ENCODE assay signal across 8 cellular contexts in the genomic region with DNA sequence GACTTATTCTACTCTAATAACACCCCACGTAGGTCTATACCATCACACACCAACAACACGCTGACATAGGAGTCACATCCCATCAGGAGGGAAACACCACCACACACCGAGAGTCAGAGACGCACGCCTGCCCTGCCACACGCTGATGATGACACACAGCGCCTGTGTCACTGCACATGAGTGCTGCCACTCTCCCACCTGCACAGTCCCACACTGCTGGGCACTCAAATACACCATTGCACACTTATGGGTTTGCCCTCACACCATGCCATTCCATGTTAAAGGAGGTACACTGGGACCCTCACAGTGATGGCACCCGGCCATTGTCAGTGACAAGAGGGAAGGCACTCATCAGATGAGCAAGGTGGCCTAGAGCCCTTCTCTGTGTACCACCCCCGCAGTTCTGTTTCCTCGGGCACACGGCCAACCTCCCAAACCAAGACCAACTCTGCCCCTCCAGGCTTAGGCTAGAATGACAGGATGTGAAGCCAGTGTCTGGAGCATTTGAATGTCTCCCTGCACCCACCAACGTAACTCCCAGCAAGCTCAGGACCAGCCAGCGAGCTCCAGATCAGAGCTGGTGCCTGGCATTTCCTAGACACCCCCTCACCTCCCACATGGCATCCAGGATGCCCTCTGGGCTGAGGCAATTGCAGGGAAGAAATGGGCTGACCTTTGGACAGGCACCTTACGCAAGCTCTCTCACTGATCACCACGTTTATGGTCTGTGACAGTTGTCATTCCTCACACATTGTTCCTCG. TPM values are rescaled to one million over a fixed set of nuclear protein-coding genes. Genes with fewer than 3 reads are reported as not detected.
DNase-seq lines count a peak whose midpoint lies in the region; ATAC-seq and TF ChIP-seq lines count a peak whose summit lies in the region.

No MANE protein-coding gene starts in this region.

- no peak overlapping the region for H3K9ac ChIP-seq in liver (ENCODE audit: low read depth in 1 of 2, low read length in 2 of 2)

- no peaks in the 10 kb centered on the region for H3K36me3 ChIP-seq in liver (ENCODE audit: control insufficient read depth in 4 of 4, insufficient read depth in 3 of 4, low read depth in 1 of 4, low read length in 3 of 4)
- no peaks in the 10 kb centered on the region for H3K36me3 ChIP-seq in esophagus muscularis mucosa

- no peak overlapping the region for H3K27ac ChIP-seq in liver (ENCODE audit: low read depth in 1 of 2, low read length in 2 of 2)
- H3K27ac ChIP-seq in esophagus muscularis mucosa (replicated peaks in 1 of 4): no peak overlapping the region

- ATAC-seq in HG02759 (IDR thresholded peaks at IDR 0.05; ENCODE audit: unreplicated experiment) (no peak), HG02678 (IDR thresholded peaks at IDR 0.05; ENCODE audit: unreplicated experiment) (no peak)

- TF ChIP-seq EP300 in esophagus muscularis mucosa (IDR thresholded peaks at IDR 0.05): no peak

- H3K4me3 ChIP-seq in liver (ENCODE audit: low read depth in 1 of 3, low read length in 3 of 3): no peak overlapping the region
- no peak overlapping the region for H3K4me3 ChIP-seq in esophagus muscularis mucosa

- 52% methylated on average over 16 of the region's 16 CpGs for WGBS in liver
- 60% methylated on average over 14 of the region's 16 CpGs for WGBS in esophagus muscularis mucosa

- TF ChIP-seq CTCF in liver (IDR thresholded peaks at IDR 0.05; ENCODE audit: low read depth, low read length, missing input control) (no peak), esophagus muscularis mucosa (IDR thresholded peaks at IDR 0.05) (no peak)

- intact Hi-C loops in esophagus muscularis mucosa (cut with DNase I): no loop called here

- TF ChIP-seq POLR2A in esophagus muscularis mucosa (IDR thresholded peaks at IDR 0.05; ENCODE audit: low read depth): no peak

- peak; percentile 64 for DNase-seq in Daoy (ENCODE audit: low read depth)
- peak; percentile 34 for DNase-seq in HT-29 (ENCODE audit: low spot score)
- peak; percentile 60 for DNase-seq in RKO (ENCODE audit: low spot score)
- no peak for DNase-seq in DMS114 treated with DMSO at 0.1 percent for 48 hours (lab: John Stamatoyannopoulos, UW; ENCODE audit: unreplicated experiment)
- DNase-seq in esophagus muscularis mucosa (ENCODE audit: extremely low spot score): no peak

- H3K9me3 ChIP-seq in liver (ENCODE audit: control insufficient read depth in 4 of 4, low read length in 3 of 4): no peaks in the 10 kb centered on the region
- no peaks in the 10 kb centered on the region for H3K9me3 ChIP-seq in esophagus muscularis mucosa

- peaks cover 7 to 15% (median 8%) of the 10 kb centered on the region in 4 donors for H3K4me1 ChIP-seq in liver (ENCODE audit: control insufficient read depth in 4 of 4, insufficient read depth in 4 of 4, low read length in 3 of 4)
- H3K4me1 ChIP-seq in esophagus muscularis mucosa: peaks cover 4 to 16% (median 14%) of the 10 kb centered on the region in 4 donors

- peak in 1 of 2 donors; percentile 67 for TF ChIP-seq RAD21 in liver (IDR thresholded peaks at IDR 0.05)

- H3K27me3 ChIP-seq in liver (ENCODE audit: control insufficient read depth in 4 of 4, insufficient read depth in 4 of 4, low read length in 3 of 4) (peaks cover 0 to 3% (median 1%) of the 10 kb centered on the region in 4 donors), esophagus muscularis mucosa (peaks cover 0 to 79% (median 12%) of the 10 kb centered on the region in 4 donors)

TF ChIP-seq in liver, 16 proteins besides CTCF, POLR2A, EP300 and RAD21:
- TF ChIP-seq RXRA (IDR thresholded peaks at IDR 0.05) (peak; percentile 52 to 97), FOXA1 (IDR thresholded peaks at IDR 0.05) (peak; percentile 44), HNF4A (conservative IDR thresholded peaks at IDR 0.05) (peak; percentile 94 to 99), NR2F2 (IDR thresholded peaks at IDR 0.05) (no peak), TAF1 (conservative IDR thresholded peaks at IDR 0.05) (no peak), SP1 (IDR thresholded peaks at IDR 0.05) (peak; percentile 66), GABPA (IDR thresholded peaks at IDR 0.05 in 1 of 2, conservative IDR thresholded peaks at IDR 0.05 in 1 of 2) (peak in 1 of 2 donors; percentile 40), EGR1 (IDR thresholded peaks at IDR 0.05; ENCODE audit: low read depth in 2 of 2) (peak in 1 of 2 donors; percentile 94), JUND (IDR thresholded peaks at IDR 0.05) (peak in 1 of 2 donors; percentile 70), FOXA2 (IDR thresholded peaks at IDR 0.05) (peak; percentile 74), YY1 (IDR thresholded peaks at IDR 0.05) (peak; percentile 88), HNF4G (IDR thresholded peaks at IDR 0.05) (peak; percentile 88)
- TF ChIP-seq, protein P1, sequence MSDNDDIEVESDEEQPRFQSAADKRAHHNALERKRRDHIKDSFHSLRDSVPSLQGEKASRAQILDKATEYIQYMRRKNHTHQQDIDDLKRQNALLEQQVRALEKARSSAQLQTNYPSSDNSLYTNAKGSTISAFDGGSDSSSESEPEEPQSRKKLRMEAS (IDR thresholded peaks at IDR 0.05): peak; percentile 93
- TF ChIP-seq, protein P2, sequence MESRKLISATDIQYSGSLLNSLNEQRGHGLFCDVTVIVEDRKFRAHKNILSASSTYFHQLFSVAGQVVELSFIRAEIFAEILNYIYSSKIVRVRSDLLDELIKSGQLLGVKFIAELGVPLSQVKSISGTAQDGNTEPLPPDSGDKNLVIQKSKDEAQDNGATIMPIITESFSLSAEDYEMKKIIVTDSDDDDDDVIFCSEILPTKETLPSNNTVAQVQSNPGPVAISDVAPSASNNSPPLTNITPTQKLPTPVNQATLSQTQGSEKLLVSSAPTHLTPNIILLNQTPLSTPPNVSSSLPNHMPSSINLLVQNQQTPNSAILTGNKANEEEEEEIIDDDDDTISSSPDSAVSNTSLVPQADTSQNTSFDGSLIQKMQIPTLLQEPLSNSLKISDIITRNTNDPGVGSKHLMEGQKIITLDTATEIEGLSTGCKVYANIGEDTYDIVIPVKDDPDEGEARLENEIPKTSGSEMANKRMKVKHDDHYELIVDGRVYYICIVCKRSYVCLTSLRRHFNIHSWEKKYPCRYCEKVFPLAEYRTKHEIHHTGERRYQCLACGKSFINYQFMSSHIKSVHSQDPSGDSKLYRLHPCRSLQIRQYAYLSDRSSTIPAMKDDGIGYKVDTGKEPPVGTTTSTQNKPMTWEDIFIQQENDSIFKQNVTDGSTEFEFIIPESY (IDR thresholded peaks at IDR 0.05): peak; percentile 84
- TF ChIP-seq, protein P3, sequence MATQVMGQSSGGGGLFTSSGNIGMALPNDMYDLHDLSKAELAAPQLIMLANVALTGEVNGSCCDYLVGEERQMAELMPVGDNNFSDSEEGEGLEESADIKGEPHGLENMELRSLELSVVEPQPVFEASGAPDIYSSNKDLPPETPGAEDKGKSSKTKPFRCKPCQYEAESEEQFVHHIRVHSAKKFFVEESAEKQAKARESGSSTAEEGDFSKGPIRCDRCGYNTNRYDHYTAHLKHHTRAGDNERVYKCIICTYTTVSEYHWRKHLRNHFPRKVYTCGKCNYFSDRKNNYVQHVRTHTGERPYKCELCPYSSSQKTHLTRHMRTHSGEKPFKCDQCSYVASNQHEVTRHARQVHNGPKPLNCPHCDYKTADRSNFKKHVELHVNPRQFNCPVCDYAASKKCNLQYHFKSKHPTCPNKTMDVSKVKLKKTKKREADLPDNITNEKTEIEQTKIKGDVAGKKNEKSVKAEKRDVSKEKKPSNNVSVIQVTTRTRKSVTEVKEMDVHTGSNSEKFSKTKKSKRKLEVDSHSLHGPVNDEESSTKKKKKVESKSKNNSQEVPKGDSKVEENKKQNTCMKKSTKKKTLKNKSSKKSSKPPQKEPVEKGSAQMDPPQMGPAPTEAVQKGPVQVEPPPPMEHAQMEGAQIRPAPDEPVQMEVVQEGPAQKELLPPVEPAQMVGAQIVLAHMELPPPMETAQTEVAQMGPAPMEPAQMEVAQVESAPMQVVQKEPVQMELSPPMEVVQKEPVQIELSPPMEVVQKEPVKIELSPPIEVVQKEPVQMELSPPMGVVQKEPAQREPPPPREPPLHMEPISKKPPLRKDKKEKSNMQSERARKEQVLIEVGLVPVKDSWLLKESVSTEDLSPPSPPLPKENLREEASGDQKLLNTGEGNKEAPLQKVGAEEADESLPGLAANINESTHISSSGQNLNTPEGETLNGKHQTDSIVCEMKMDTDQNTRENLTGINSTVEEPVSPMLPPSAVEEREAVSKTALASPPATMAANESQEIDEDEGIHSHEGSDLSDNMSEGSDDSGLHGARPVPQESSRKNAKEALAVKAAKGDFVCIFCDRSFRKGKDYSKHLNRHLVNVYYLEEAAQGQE (IDR thresholded peaks at IDR 0.05): peak; percentile 96
- TF ChIP-seq, protein P4, sequence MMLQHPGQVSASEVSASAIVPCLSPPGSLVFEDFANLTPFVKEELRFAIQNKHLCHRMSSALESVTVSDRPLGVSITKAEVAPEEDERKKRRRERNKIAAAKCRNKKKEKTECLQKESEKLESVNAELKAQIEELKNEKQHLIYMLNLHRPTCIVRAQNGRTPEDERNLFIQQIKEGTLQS (IDR thresholded peaks at IDR 0.05): no peak

RNA-seq across cellular contexts. Expression of a gene that starts 3.6 kb away (rescaled TPM):
- total RNA-seq in Daoy (2014; rRNA removed; shearing (Covaris generic)): not detected in 2 replicates
- total RNA-seq in HT-29 (2014; rRNA removed; shearing (Covaris generic)): 0.03 TPM in 1 of 2 replicates, not detected in the other
- total RNA-seq in liver: not detected
- under 1 TPM in 1 of 2 donors, not detected in 1; 0.05 TPM for polyA plus RNA-seq in liver
- total RNA-seq in esophagus muscularis mucosa: 1 to 10 TPM; 1.9 to 7.5 (median 5.4) TPM

Comparison
In these comparisons a context has a peak if more than half of its experiments do, and no peak if none do; other contexts are left out.
1. DNase-seq: peak in Daoy (single experiment), HT-29 (single experiment) and RKO (single experiment); none in DMS114 treated with DMSO at 0.1 percent for 48 hours (single experiment) and esophagus muscularis mucosa (single experiment).